1 cellular context compared by ENCODE assay signal in genomic region chr20:3203315-3204123, GRCh38.
A peak's percentile ranks its signal among the peaks of the same experiment; 100 is the strongest.
TF ChIP-seq lines count a peak whose summit lies in the region.

No MANE protein-coding gene starts in this region.

TF ChIP-seq in HepG2, 621 proteins besides CTCF, POLR2A, EP300 and RAD21 (continued from another document):
- TF ChIP-seq PAXIP1 (CRISPR knock-in tag; conservative IDR thresholded peaks at IDR 0.05) (no peak; the same call in 1 of the 2 replicates), SOX5 (CRISPR knock-in tag; IDR thresholded peaks at IDR 0.05; ENCODE audit: borderline replicate concordance) (no peak; the same call in 1 of the 2 replicates), ZNF646 (CRISPR knock-in tag; IDR thresholded peaks at IDR 0.05) (no peak), THAP8 (CRISPR knock-in tag; IDR thresholded peaks at IDR 0.05; ENCODE audit: borderline replicate concordance) (no peak), HNRNPH1 (optimal IDR thresholded peaks at IDR 0.05; ENCODE audit: low read depth, low read length) (no peak), ZBTB10 (CRISPR knock-in tag; IDR thresholded peaks at IDR 0.05; ENCODE audit: borderline replicate concordance) (no peak), EED (CRISPR knock-in tag; IDR thresholded peaks at IDR 0.05) (peak; percentile 56; the same call in 1 of the 2 replicates), KLF15 (CRISPR knock-in tag; IDR thresholded peaks at IDR 0.05; ENCODE audit: borderline replicate concordance) (peak; percentile 69; the same call in 1 of the 2 replicates), TCF12 (IDR thresholded peaks at IDR 0.05) (no peak), TCF12 (CRISPR knock-in tag; IDR thresholded peaks at IDR 0.05) (peak; percentile 79; the same call in 1 of the 2 replicates), ZNF251 (CRISPR knock-in tag; IDR thresholded peaks at IDR 0.05) (no peak), ZNF484 (CRISPR knock-in tag; IDR thresholded peaks at IDR 0.05; ENCODE audit: borderline replicate concordance, low read depth) (no peak; the same call in 1 of the 2 replicates), ZFP41 (CRISPR knock-in tag; IDR thresholded peaks at IDR 0.05; ENCODE audit: borderline replicate concordance) (no peak), ZNF430 (CRISPR knock-in tag; IDR thresholded peaks at IDR 0.05) (no peak), ZSCAN21 (CRISPR knock-in tag; IDR thresholded peaks at IDR 0.05; ENCODE audit: borderline replicate concordance) (0 out of 2 replicates have a peak, but pooled peaks have one; percentile 51), KLF12 (CRISPR knock-in tag; IDR thresholded peaks at IDR 0.05; ENCODE audit: borderline replicate concordance) (no peak; the same call in 1 of the 2 replicates), ZNF274 (CRISPR knock-in tag; IDR thresholded peaks at IDR 0.05) (no peak), POLR2G (IDR thresholded peaks at IDR 0.05; ENCODE audit: low read depth, low read length) (peak; percentile 23; the same call in 1 of the 2 replicates), PBX3 (CRISPR knock-in tag; IDR thresholded peaks at IDR 0.05; ENCODE audit: borderline replicate concordance) (no peak), SMAD3 (CRISPR knock-in tag; IDR thresholded peaks at IDR 0.05) (no peak), ZBTB26 (CRISPR knock-in tag; IDR thresholded peaks at IDR 0.05; ENCODE audit: borderline replicate concordance) (no peak), ZNF816 (CRISPR knock-in tag; IDR thresholded peaks at IDR 0.05; ENCODE audit: borderline replicate concordance) (peak; percentile 67; the same call in 1 of the 2 replicates), EEA1 (CRISPR knock-in tag; IDR thresholded peaks at IDR 0.05; ENCODE audit: borderline replicate concordance) (no peak), MYNN (CRISPR knock-in tag; IDR thresholded peaks at IDR 0.05; ENCODE audit: low read depth) (no peak), PREB (CRISPR knock-in tag; IDR thresholded peaks at IDR 0.05) (no peak), ZSCAN30 (CRISPR knock-in tag; IDR thresholded peaks at IDR 0.05) (no peak), CHD4 (IDR thresholded peaks at IDR 0.05; ENCODE audit: borderline replicate concordance, low read length) (no peak), ERF (CRISPR knock-in tag; IDR thresholded peaks at IDR 0.05) (no peak; the same call in 1 of the 2 replicates)
